In the genomic region with DNA sequence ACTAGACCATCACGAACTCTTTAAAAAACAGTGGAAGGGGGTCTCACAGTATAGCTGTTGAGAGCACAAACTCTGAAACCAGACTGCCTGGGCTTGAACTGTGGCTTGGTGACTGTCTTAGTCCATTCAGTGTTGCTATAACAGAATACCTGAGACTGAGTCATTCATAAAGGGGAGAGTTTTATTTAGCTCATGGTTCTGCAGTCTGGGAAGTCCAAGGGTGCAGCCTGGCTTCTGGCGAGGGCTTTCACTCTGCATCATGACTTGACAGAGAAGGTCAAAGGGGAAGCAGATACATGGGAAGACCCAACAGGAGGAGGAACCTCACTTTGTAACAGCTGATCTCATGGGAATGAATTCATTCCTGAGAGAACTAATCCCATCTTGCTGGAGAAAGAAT, we compare ENCODE assay signal across 29 cellular contexts.
"Had no signal": no experiment of that assay in that cellular context is flagged by ENCODE, and none has a peak within 500 bp of the region (broad histone marks: within the 10 kb centered on the region; RNA-seq: fewer than 3 reads in every experiment).

No MANE protein-coding gene starts in this region.

- H3K27ac ChIP-seq: cardiac muscle cell, SJCRH30, VCaP had no signal

- ATAC-seq: activated T-helper 17 cell treated with anti-CD3 and anti-CD28 coated beads, Interleukin-2, amount 50 U/mL, for 72 hours; Panc1; Right ventricle myocardium inferior had no signal

- DNase-seq: activated CD4-positive, alpha-beta memory T cell treated with anti-CD3 and anti-CD28 coated beads for 36 hours; activated CD4-positive, alpha-beta T cell treated with anti-CD3 and anti-CD28 coated beads, Interleukin-2, amount 10 ng/mL, durations not matched to agents 7 days and 5 days; activated CD4-positive, CD25-positive, alpha-beta regulatory T cell; activated CD8-positive, alpha-beta memory T cell treated with anti-CD3 and anti-CD28 coated beads for 24 hours; activated gamma-delta T cell; activated naive CD4-positive, alpha-beta T cell treated with anti-CD3 and anti-CD28 coated beads for 36 hours; activated T-cell treated with anti-CD3 and anti-CD28 coated beads, Interleukin-2, amount 50 U/mL, for 48 hours; amygdala; cerebellar nuclear complex; MM.1S; NCI-H1105; NCI-H1436; NCI-H1694 treated with DMSO at 0.1 percent for 48 hours; NCI-H2029 treated with DMSO at 0.1 percent for 48 hours; NCI-H345; NCI-H510A; NCI-H526 treated with DMSO at 0.1 percent for 48 hours; NCI-H82; NK-92 treated with Interleukin-12 subunit alpha and Interleukin-12 subunit beta, amount 100 ng/mL, for 24 hours; OCI-M1; RPMI8226; SJCRH30; SK-N-SH; T-helper 1 cell had no signal

- H3K4me3 ChIP-seq: cardiac muscle cell, SJCRH30 had no signal

- H3K9me3 ChIP-seq: SJCRH30, SK-N-SH had no signal

- H3K36me3 ChIP-seq: cardiac muscle cell, SJCRH30 had no signal

- H3K27me3 ChIP-seq: cardiac muscle cell, SJCRH30 had no signal

- H3K4me1 ChIP-seq: SJCRH30 had no signal
